In the genomic region with DNA sequence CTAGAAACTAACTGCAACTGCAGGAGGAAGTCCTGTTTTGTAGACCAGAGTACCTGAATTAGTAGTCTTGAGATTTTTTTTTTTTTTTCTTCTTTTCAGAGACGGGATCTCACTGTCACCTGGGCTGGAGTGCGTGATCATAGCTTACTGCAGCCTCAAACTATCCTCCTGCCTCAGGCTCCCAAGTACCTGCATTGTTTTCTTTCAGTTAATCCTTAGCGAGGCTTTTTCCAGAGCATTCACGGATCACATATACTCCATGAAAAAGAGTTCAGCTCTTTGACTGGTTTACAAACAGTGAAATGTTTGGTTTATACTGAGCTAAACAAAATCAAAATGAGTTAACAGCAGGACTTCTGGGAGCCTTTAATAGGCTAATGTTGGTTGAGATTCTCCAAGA, we compare ENCODE assay signal across 19 cellular contexts. TPM values are rescaled to one million over a fixed set of nuclear protein-coding genes. Genes with fewer than 3 reads are reported as not detected.
DNase-seq lines count a peak whose midpoint lies in the region; ATAC-seq, FAIRE-seq and TF ChIP-seq lines count a peak whose summit lies in the region.
"Had no signal": no experiment of that assay in that cellular context is flagged by ENCODE, and none has a peak within 500 bp of the region (broad histone marks: within the 10 kb centered on the region; RNA-seq: fewer than 3 reads in every experiment).

No MANE protein-coding gene starts in this region.

- H4K20me1 ChIP-seq in GM23338 (replicated peaks; ENCODE audit: insufficient read depth), result no peaks in the 10 kb centered on the region

- peaks cover 26% of the 10 kb centered on the region for H3K4me1 Mint-ChIP-seq in GM23338
- peaks cover 7% of the 10 kb centered on the region for H3K4me1 Mint-ChIP-seq in activated T-helper 1 cell treated with anti-CD3 and anti-CD28 coated beads, Interleukin-12 subunit alpha, Interleukin-12 subunit beta, Interleukin-2, Interleukin-4 antibody, amounts not matched to agents 30 ng/mL and 10 ng/mL and 1 ng/mL, durations not matched to agents 14 hours and 24 hours and 36 hours (ENCODE audit: low read depth)

- CTCF ChIA-PET in A549 (lab: Yijun Ruan, JAX), result interaction anchor here (0.7 to 1.0 kb wide), 2 partner anchors 11 to 191 kb away, joined by 3 read pairs; no protein-coding TSS in a partner anchor

- no peaks in the 10 kb centered on the region for H3K9me3 Mint-ChIP-seq in GM23338
- H3K9me3 Mint-ChIP-seq in activated T-helper 1 cell treated with anti-CD3 and anti-CD28 coated beads, Interleukin-12 subunit alpha, Interleukin-12 subunit beta, Interleukin-2, Interleukin-4 antibody, amounts not matched to agents 30 ng/mL and 10 ng/mL and 1 ng/mL, durations not matched to agents 14 hours and 24 hours and 36 hours, result no peaks in the 10 kb centered on the region
- H3K9me3 Mint-ChIP-seq: CD4-positive, alpha-beta memory T cell had no signal

- H3K9me2 ChIP-seq in GM23338 (ENCODE audit: insufficient read depth), result no peaks in the 10 kb centered on the region

- H3K27me3 ChIP-seq in GM23338 (ENCODE audit: insufficient read depth), result no peaks in the 10 kb centered on the region
- H3K27me3 ChIP-seq in NT2/D1 (ENCODE audit: insufficient read depth, insufficient read length), result no peaks in the 10 kb centered on the region
- no peaks in the 10 kb centered on the region for H3K27me3 ChIP-seq in iPS-18a (ENCODE audit: control insufficient read depth, insufficient read depth, low read length)

- 0 out of 2 replicates have a peak overlapping the region, but pooled peaks have one; percentile 65 for H3K27ac Mint-ChIP-seq in GM23338
- no peak overlapping the region for H3K27ac Mint-ChIP-seq in activated T-helper 1 cell treated with anti-CD3 and anti-CD28 coated beads, Interleukin-12 subunit alpha, Interleukin-12 subunit beta, Interleukin-2, Interleukin-4 antibody, amounts not matched to agents 30 ng/mL and 10 ng/mL and 1 ng/mL, durations not matched to agents 14 hours and 24 hours and 36 hours

- TF ChIP-seq CTCF in A549 (IDR thresholded peaks at IDR 0.05) (no peak), GM23338 (conservative IDR thresholded peaks at IDR 0.05; ENCODE audit: low read depth in 2 of 2) (no peak)

- H3K4me1 ChIP-seq in A549 (peaks cover 9% of the 10 kb centered on the region; the same call in 1 of the 3 replicates), GM23338 (ENCODE audit: insufficient read depth) (peaks cover 10% of the 10 kb centered on the region), NT2/D1 (ENCODE audit: insufficient read depth, insufficient read length) (peaks cover 4% of the 10 kb centered on the region), iPS-18a (ENCODE audit: control insufficient read depth, low read depth, low read length) (peaks cover 27% of the 10 kb centered on the region)

- no peak for TF ChIP-seq RAD21 in A549 (conservative IDR thresholded peaks at IDR 0.05 in 1 of 2, IDR thresholded peaks at IDR 0.05 in 1 of 2)

- TF ChIP-seq EP300 in A549 (IDR thresholded peaks at IDR 0.05), result no peak

- TF ChIP-seq POLR2A in A549 (IDR thresholded peaks at IDR 0.05; ENCODE audit: low read length), result no peak

- intact Hi-C loops in activated T-helper 1 cell treated with anti-CD3 and anti-CD28 coated beads, Interleukin-12 subunit alpha, Interleukin-12 subunit beta, Interleukin-2, Interleukin-4 antibody, amounts not matched to agents 30 ng/mL and 10 ng/mL and 1 ng/mL, durations not matched to agents 14 hours and 24 hours and 36 hours (cut with micrococcal nuclease), result no loop called here

- H3K27me3 Mint-ChIP-seq in GM23338 (ENCODE audit: insufficient read depth, low read depth, poor library complexity), result peaks cover 7% of the 10 kb centered on the region
- H3K27me3 Mint-ChIP-seq in activated T-helper 1 cell treated with anti-CD3 and anti-CD28 coated beads, Interleukin-12 subunit alpha, Interleukin-12 subunit beta, Interleukin-2, Interleukin-4 antibody, amounts not matched to agents 30 ng/mL and 10 ng/mL and 1 ng/mL, durations not matched to agents 14 hours and 24 hours and 36 hours (ENCODE audit: insufficient read depth), result no peaks in the 10 kb centered on the region
- H3K27me3 Mint-ChIP-seq: CD4-positive, alpha-beta memory T cell had no signal

- FAIRE-seq in A549 (lab: Jason Lieb, UNC), result peak; percentile 46
- FAIRE-seq: A204.1, RCC 7860 had no signal

- H3K4me2 ChIP-seq in A549 (no peak overlapping the region), GM23338 (peak overlapping the region; percentile 2; the same call in 1 of the 2 replicates)
- H3K4me2 ChIP-seq: KMS-11 had no signal

- H3K9ac ChIP-seq in NT2/D1 (ENCODE audit: insufficient read length, low read depth), result no peak overlapping the region
- H3K9ac ChIP-seq in iPS-18a (ENCODE audit: low read length), result no peak overlapping the region
- H3K9ac ChIP-seq: KMS-11 had no signal

- H2AFZ ChIP-seq in GM23338, result no peak overlapping the region

- H3K27ac ChIP-seq in A549 (no peak overlapping the region), GM23338 (ENCODE audit: low read depth) (peak overlapping the region; percentile 60), iPS-18a (ENCODE audit: low read length) (peak overlapping the region; percentile 15)
- H3K27ac ChIP-seq: KMS-11 had no signal

- no peaks in the 10 kb centered on the region for H3F3A ChIP-seq in GM23338 (replicated peaks; ENCODE audit: low read depth)

- no peaks in the 10 kb centered on the region for H3K9me3 ChIP-seq in A549
- H3K9me3 ChIP-seq in NT2/D1 (ENCODE audit: insufficient read depth, low read length), result no peaks in the 10 kb centered on the region
- H3K9me3 ChIP-seq in iPS-18a (ENCODE audit: control insufficient read depth, low read depth, low read length), result no peaks in the 10 kb centered on the region

- H3K36me3 Mint-ChIP-seq in GM23338 (ENCODE audit: low read depth), result peaks cover 13% of the 10 kb centered on the region
- H3K36me3 Mint-ChIP-seq in activated T-helper 1 cell treated with anti-CD3 and anti-CD28 coated beads, Interleukin-12 subunit alpha, Interleukin-12 subunit beta, Interleukin-2, Interleukin-4 antibody, amounts not matched to agents 30 ng/mL and 10 ng/mL and 1 ng/mL, durations not matched to agents 14 hours and 24 hours and 36 hours (ENCODE audit: low read depth), result peaks cover 18% of the 10 kb centered on the region

- H3K79me2 ChIP-seq in GM23338 (replicated peaks; ENCODE audit: insufficient read depth), result no peaks in the 10 kb centered on the region

- H3K4me3 ChIP-seq in A549 (no peak overlapping the region), GM23338 (no peak overlapping the region), NT2/D1 (ENCODE audit: insufficient read length, low read depth) (no peak overlapping the region), iPS-18a (ENCODE audit: low read length) (peak overlapping the region; percentile 31)

- WGBS in A549 (ENCODE audit: missing lambda C conversion rate), result 94% methylated on average over 4 of the region's 4 CpGs

- POLR2A ChIA-PET in A549 (lab: Yijun Ruan, JAX), result no interaction called here

- no peak for ATAC-seq in A549
- ATAC-seq in GM23338, result peak; percentile 84
- no peak for ATAC-seq in HG02884 (IDR thresholded peaks at IDR 0.05; ENCODE audit: unreplicated experiment)
- ATAC-seq in stimulated activated naive CD8-positive, alpha-beta T cell treated with anti-CD3 and anti-CD28 coated beads, Interleukin-15, Interleukin-2, amounts not matched to agents 100 U/mL and 50 U/mL, for 24 hours, result no peak
- ATAC-seq in GM21367 (IDR thresholded peaks at IDR 0.05; ENCODE audit: unreplicated experiment), result no peak
- ATAC-seq: HCT116, Right ventricle myocardium inferior had no signal

- DNase-seq in A549 (ENCODE audit: low read depth in 1 of 2, low spot score in 1 of 2), result no peak
- peak; percentile 5 for DNase-seq in GM23338 (ENCODE audit: low spot score)
- DNase-seq in NT2/D1 (ENCODE audit: low read depth, low spot score), result peak; percentile 59
- no peak for DNase-seq in stimulated activated naive CD8-positive, alpha-beta T cell treated with anti-CD3 and anti-CD28 coated beads, Interleukin-15, Interleukin-2, amounts not matched to agents 100 U/mL and 50 U/mL, for 24 hours
- no peak for DNase-seq in activated T-helper 1 cell treated with anti-CD3 and anti-CD28 coated beads, Interleukin-12 subunit alpha, Interleukin-12 subunit beta, Interleukin-2, Interleukin-4 antibody, amounts not matched to agents 30 ng/mL and 10 ng/mL and 1 ng/mL, durations not matched to agents 14 hours and 24 hours and 36 hours (ENCODE audit: low spot score)
- DNase-seq: CD4-positive, alpha-beta memory T cell; DMS53; NCI-H1417; NCI-H187 treated with DMSO at 0.1 percent for 48 hours; NCI-H748 treated with DMSO at 0.1 percent for 48 hours; NK-92 treated with Interleukin-12 subunit alpha and Interleukin-12 subunit beta, amount 100 ng/mL, for 24 hours had no signal

- no peak overlapping the region for H3K4me3 Mint-ChIP-seq in GM23338
- no peak overlapping the region for H3K4me3 Mint-ChIP-seq in activated T-helper 1 cell treated with anti-CD3 and anti-CD28 coated beads, Interleukin-12 subunit alpha, Interleukin-12 subunit beta, Interleukin-2, Interleukin-4 antibody, amounts not matched to agents 30 ng/mL and 10 ng/mL and 1 ng/mL, durations not matched to agents 14 hours and 24 hours and 36 hours
- H3K4me3 Mint-ChIP-seq: CD4-positive, alpha-beta memory T cell had no signal

- H3K36me3 ChIP-seq in GM23338 (ENCODE audit: insufficient read depth) (no peaks in the 10 kb centered on the region), NT2/D1 (ENCODE audit: insufficient read depth, insufficient read length, low read length) (peaks cover 20% of the 10 kb centered on the region), iPS-18a (ENCODE audit: control insufficient read depth, low read depth, low read length) (peaks cover 12% of the 10 kb centered on the region)

TF ChIP-seq in A549, 52 proteins besides CTCF, POLR2A, EP300 and RAD21 (continues in another document):
- TF ChIP-seq FOSB (CRISPR knock-in tag; IDR thresholded peaks at IDR 0.05), result no peak
- TF ChIP-seq TFCP2L1 (CRISPR knock-in tag; IDR thresholded peaks at IDR 0.05), result no peak
- TF ChIP-seq HEYL (CRISPR knock-in tag; IDR thresholded peaks at IDR 0.05), result no peak
- no peak for TF ChIP-seq EHMT2 (IDR thresholded peaks at IDR 0.05; ENCODE audit: low read depth)

TF ChIP-seq in GM23338, 12 proteins besides CTCF, POLR2A, EP300 and RAD21 (continues in another document):
- TF ChIP-seq STAT1 (IDR thresholded peaks at IDR 0.05; ENCODE audit: unreplicated experiment), result no peak
- no peak for TF ChIP-seq EZH2 (IDR thresholded peaks at IDR 0.05; ENCODE audit: low read depth, unreplicated experiment)
- no peak for TF ChIP-seq ZNF114 (CRISPR knock-in tag; IDR thresholded peaks at IDR 0.05)
- no peak for TF ChIP-seq POLR2AphosphoS5 (IDR thresholded peaks at IDR 0.05; ENCODE audit: low read depth)

RNA-seq across cellular contexts. Expression of gene KLHL15, which starts 45.8 kb away (rescaled TPM):
- polyA plus RNA-seq in A549 (2011; rRNA removed), result 11.2 and 15.0 TPM in 2 replicates
- polyA plus RNA-seq in A549 (2012; cell fraction: cytosol; rRNA removed), result 3.8 and 4.8 TPM in 2 replicates
- polyA plus RNA-seq in A549 (2012; cell fraction: nucleus; rRNA removed), result 2.8 and 5.1 TPM in 2 replicates
- 6.1 to 6.4 TPM (median 6.2 TPM) in 3 replicates for polyA plus RNA-seq in A549 (2017; fragmentation: RNase III; extraction: RNeasy Plus Mini Kit Qiagen cat#74134 plus additional on column Dnase treatment)
- 12.5 and 13.4 TPM in 2 replicates for polyA minus RNA-seq in A549 (2011; rRNA and poly(A)+ RNA removed)
- 15.0 and 15.3 TPM in 2 replicates for total RNA-seq in GM23338 (2014; rRNA removed; shearing (Covaris generic))
- polyA plus RNA-seq in GM23338 (2016; fragmentation: Nextera tagmentation; extraction: Ambion mirVana), result 2.2 and 2.4 TPM in 2 replicates
- total RNA-seq in activated T-helper 1 cell treated with anti-CD3 and anti-CD28 coated beads, Interleukin-12 subunit alpha, Interleukin-12 subunit beta, Interleukin-2, Interleukin-4 antibody, amounts not matched to agents 30 ng/mL and 10 ng/mL and 1 ng/mL, durations not matched to agents 14 hours and 24 hours and 36 hours, result 10.2 and 10.3 TPM in 2 replicates

Comparison
In these comparisons a context has a peak if more than half of its experiments do, and no peak if none do; other contexts are left out.
1. DNase-seq: peak in GM23338 (single experiment) and NT2/D1 (single experiment); none in A549 (0 of 2), stimulated activated naive CD8-positive, alpha-beta T cell treated with anti-CD3 and anti-CD28 coated beads, Interleukin-15, Interleukin-2, amounts not matched to agents 100 U/mL and 50 U/mL, for 24 hours (single experiment) and activated T-helper 1 cell treated with anti-CD3 and anti-CD28 coated beads, Interleukin-12 subunit alpha, Interleukin-12 subunit beta, Interleukin-2, Interleukin-4 antibody, amounts not matched to agents 30 ng/mL and 10 ng/mL and 1 ng/mL, durations not matched to agents 14 hours and 24 hours and 36 hours (single experiment).
2. H3K27ac ChIP-seq: peak in GM23338 (single experiment) and iPS-18a (single experiment); none in A549 (0 of 2).